Comparison of ENCODE assay signal across 8 cellular contexts in genomic region chr17:82424001-82424862, GRCh38. TPM values are rescaled to one million over a fixed set of nuclear protein-coding genes. Genes with fewer than 3 reads are reported as not detected.
DNase-seq lines count a peak whose midpoint lies in the region; ATAC-seq, FAIRE-seq and TF ChIP-seq lines count a peak whose summit lies in the region.

No MANE protein-coding gene starts in this region.

- no peak for ATAC-seq in HG03095 (IDR thresholded peaks at IDR 0.05; ENCODE audit: unreplicated experiment)

- peak overlapping the region; percentile 76 for H3K18ac ChIP-seq in neuronal stem cell (ENCODE audit: low read length)

- DNase-seq in Daoy (ENCODE audit: low read depth) = peak; percentile 40
- DNase-seq in LHCN-M2 (ENCODE audit: low read depth) = peak; percentile 52
- DNase-seq in activated CD4-positive, alpha-beta T cell treated with anti-CD3 and anti-CD28 coated beads for 4 hours = peak; percentile 55 to 56
- peak; percentile 12 for DNase-seq in effector CD8-positive, alpha-beta T cell (lab: John Stamatoyannopoulos, UW)
- peak; percentile 30 for DNase-seq in neuronal stem cell (ENCODE audit: low spot score)
- DNase-seq in GM12891 (ENCODE audit: insufficient read length, low spot score) = no peak
- no peak for DNase-seq in NCI-H2171 treated with DMSO at 0.1 percent for 48 hours (lab: John Stamatoyannopoulos, UW)

- no peak overlapping the region for H3K4me2 ChIP-seq in neuronal stem cell (ENCODE audit: insufficient read depth, low read length, poor library complexity, severe bottlenecking)

- H3K27ac ChIP-seq in neuronal stem cell (replicated peaks; ENCODE audit: low read length) = no peak overlapping the region

- H4K91ac ChIP-seq in neuronal stem cell (ENCODE audit: low read depth, low read length, poor library complexity) = no peak overlapping the region

- no peak overlapping the region for H3K4me3 ChIP-seq in neuronal stem cell (ENCODE audit: low read length in 2 of 2)

- H2AFZ ChIP-seq in neuronal stem cell (ENCODE audit: low read length) = no peak overlapping the region

- no CpG with 5 or more reads among the region's 25 CpGs for WGBS in neuronal stem cell (ENCODE audit: extremely low coverage in 2 of 2, insufficient read length in 2 of 2, insufficient replicate concordance in 1 of 2), 2 donors

- no peak overlapping the region for H2BK12ac ChIP-seq in neuronal stem cell (ENCODE audit: low read length)

- H3K9me3 ChIP-seq in neuronal stem cell (replicated peaks in 1 of 2; ENCODE audit: control insufficient read depth in 2 of 2, insufficient read depth in 1 of 2, low read depth in 1 of 2, low read length in 2 of 2) = peaks cover 4 to 8% of the 10 kb centered on the region in 2 donors

- H2BK120ac ChIP-seq in neuronal stem cell (ENCODE audit: low read depth, low read length) = no peak overlapping the region

- no peak overlapping the region for H2BK5ac ChIP-seq in neuronal stem cell (ENCODE audit: low read length)

- peaks cover 9 to 23% of the 10 kb centered on the region in 2 donors for H3K36me3 ChIP-seq in neuronal stem cell (replicated peaks in 1 of 2; ENCODE audit: control insufficient read depth in 2 of 2, insufficient read depth in 2 of 2, low read length in 2 of 2)

- H2AK5ac ChIP-seq in neuronal stem cell (ENCODE audit: low read depth, low read length) = no peak overlapping the region

- H2BK15ac ChIP-seq in neuronal stem cell (ENCODE audit: low read length) = no peak overlapping the region

- no peak overlapping the region for H3K4ac ChIP-seq in neuronal stem cell (ENCODE audit: low read length)

- TF ChIP-seq POLR2A in GM12891 (IDR thresholded peaks at IDR 0.05; ENCODE audit: low read depth, low read length) = no peak

- no peaks in the 10 kb centered on the region for H3K79me1 ChIP-seq in neuronal stem cell (ENCODE audit: low read depth, low read length)

- no peaks in the 10 kb centered on the region for H3K4me1 ChIP-seq in neuronal stem cell (ENCODE audit: control insufficient read depth in 2 of 2, insufficient read depth in 1 of 2, low read depth in 1 of 2, low read length in 2 of 2)

- FAIRE-seq in GM12891 (lab: Jason Lieb, UNC) = no peak

- no peaks in the 10 kb centered on the region for H3K27me3 ChIP-seq in neuronal stem cell (ENCODE audit: control insufficient read depth in 3 of 3, insufficient read depth in 3 of 3, low read depth in 1 of 3, low read length in 3 of 3)

- peak overlapping the region; percentile 32 for H3K9ac ChIP-seq in neuronal stem cell (ENCODE audit: low read depth, low read length, poor library complexity)

- no peak overlapping the region for H4K8ac ChIP-seq in neuronal stem cell (ENCODE audit: low read depth, low read length)

- H3K14ac ChIP-seq in neuronal stem cell (ENCODE audit: low read length) = no peak overlapping the region

- H3K23ac ChIP-seq in neuronal stem cell (ENCODE audit: low read depth, low read length, poor library complexity) = no peak overlapping the region

TF ChIP-seq in GM12891, 5 proteins besides CTCF, POLR2A, EP300 and RAD21:
- no peak for TF ChIP-seq PAX5 (IDR thresholded peaks at IDR 0.05; ENCODE audit: insufficient read depth, low read length, severe bottlenecking)
- no peak for TF ChIP-seq POU2F2 (IDR thresholded peaks at IDR 0.05; ENCODE audit: low read depth, low read length)
- TF ChIP-seq SPI1 (IDR thresholded peaks at IDR 0.05; ENCODE audit: low read depth, low read length) = no peak
TF ChIP-seq in GM12891: peak in this region for 0.

RNA-seq across cellular contexts. Expression of gene OGFOD3, which starts 5.8 kb away (rescaled TPM):
- 38.6 and 39.8 TPM in 2 replicates for total RNA-seq in Daoy (2014; rRNA removed; shearing (Covaris generic))
- 28.7 and 45.0 TPM in 2 replicates for total RNA-seq in LHCN-M2 (2014; rRNA removed)
- 26.3 TPM for polyA plus RNA-seq in LHCN-M2 (2012)
- 14.8 TPM for polyA plus RNA-seq in neuronal stem cell (2013, experiment 1 of 2)
- polyA plus RNA-seq in neuronal stem cell (2013, experiment 2 of 2) = 15.3 TPM
- 9.9 TPM for polyA plus RNA-seq in GM12891 (2012; ENCODE audit: low read depth, missing spikeins)

RNA-seq across cellular contexts. Expression of gene HEXD, which starts 6.1 kb away (rescaled TPM):
- total RNA-seq in Daoy (2014; rRNA removed; shearing (Covaris generic)) = 4.9 and 9.4 TPM in 2 replicates
- total RNA-seq in LHCN-M2 (2014; rRNA removed) = 12.0 and 14.6 TPM in 2 replicates
- polyA plus RNA-seq in LHCN-M2 (2012) = 8.3 TPM
- 19.9 TPM for polyA plus RNA-seq in neuronal stem cell (2013, experiment 1 of 2)
- 19.4 TPM for polyA plus RNA-seq in neuronal stem cell (2013, experiment 2 of 2)
- polyA plus RNA-seq in GM12891 (2012; ENCODE audit: low read depth, missing spikeins) = 7.6 TPM

RNA-seq across cellular contexts. Expression of gene CYBC1, which starts 26.3 kb away (rescaled TPM):
- 26.3 and 59.3 TPM in 2 replicates for total RNA-seq in Daoy (2014; rRNA removed; shearing (Covaris generic))
- 83.5 and 107 TPM in 2 replicates for total RNA-seq in LHCN-M2 (2014; rRNA removed)
- polyA plus RNA-seq in LHCN-M2 (2012) = 46.1 TPM
- 42.0 TPM for polyA plus RNA-seq in neuronal stem cell (2013, experiment 1 of 2)
- 41.3 TPM for polyA plus RNA-seq in neuronal stem cell (2013, experiment 2 of 2)
- 104 TPM for polyA plus RNA-seq in GM12891 (2012; ENCODE audit: low read depth, missing spikeins)

RNA-seq across cellular contexts. Expression of gene NARF, which starts 34.3 kb away (rescaled TPM):
- 42.3 and 59.4 TPM in 2 replicates for total RNA-seq in Daoy (2014; rRNA removed; shearing (Covaris generic))
- total RNA-seq in LHCN-M2 (2014; rRNA removed) = 62.7 and 62.8 TPM in 2 replicates
- 59.4 TPM for polyA plus RNA-seq in LHCN-M2 (2012)
- 107 TPM for polyA plus RNA-seq in neuronal stem cell (2013, experiment 1 of 2)
- 107 TPM for polyA plus RNA-seq in neuronal stem cell (2013, experiment 2 of 2)
- 119 TPM for polyA plus RNA-seq in GM12891 (2012; ENCODE audit: low read depth, missing spikeins)

RNA-seq across cellular contexts. Expression of gene UTS2R, which starts 52.7 kb away (rescaled TPM):
- not detected in 2 replicates for total RNA-seq in Daoy (2014; rRNA removed; shearing (Covaris generic))
- total RNA-seq in LHCN-M2 (2014; rRNA removed) = 0.11 TPM in 1 of 2 replicates, not detected in the other
- 0.27 TPM for polyA plus RNA-seq in LHCN-M2 (2012)
- polyA plus RNA-seq in neuronal stem cell (2013, experiment 1 of 2) = 0.11 TPM
- polyA plus RNA-seq in neuronal stem cell (2013, experiment 2 of 2) = 0.12 TPM
- polyA plus RNA-seq in GM12891 (2012; ENCODE audit: low read depth, missing spikeins) = 0.50 TPM

Comparison
In these comparisons a context has a peak if more than half of its experiments do, and no peak if none do; other contexts are left out.
1. DNase-seq: peak in Daoy (single experiment), LHCN-M2 (single experiment), activated CD4-positive, alpha-beta T cell treated with anti-CD3 and anti-CD28 coated beads for 4 hours (2 of 2), effector CD8-positive, alpha-beta T cell (single experiment) and neuronal stem cell (single experiment); none in GM12891 (single experiment) and NCI-H2171 treated with DMSO at 0.1 percent for 48 hours (single experiment).